In genomic region chr16:79687249-79687768, GRCh38 we compare ENCODE assay signal across 16 cellular contexts.
DNase-seq lines count a peak whose midpoint lies in the region; TF ChIP-seq lines count a peak whose summit lies in the region.
"Had no signal": no experiment of that assay in that cellular context is flagged by ENCODE, and none has a peak within 500 bp of the region (broad histone marks: within the 10 kb centered on the region; RNA-seq: fewer than 3 reads in every experiment).

No MANE protein-coding gene starts in this region.

- no peaks in the 10 kb centered on the region for H3K4me1 ChIP-seq in esophagus muscularis mucosa
- peaks cover 4% of the 10 kb centered on the region for H3K4me1 ChIP-seq in osteoblast (ENCODE audit: insufficient read depth, low read length)

- H3K4me1 Mint-ChIP-seq in chondrocyte (ENCODE audit: low read depth): peaks cover 24% of the 10 kb centered on the region
- H3K4me1 Mint-ChIP-seq in activated CD4-positive, alpha-beta T cell treated with anti-CD3 and anti-CD28 coated beads, Interleukin-2, amount 10 ng/mL, durations not matched to agents 7 days and 5 days: no peaks in the 10 kb centered on the region
- H3K4me1 Mint-ChIP-seq: CD14-positive monocyte, H9 had no signal

- no peaks in the 10 kb centered on the region for H4K20me1 ChIP-seq in osteoblast (ENCODE audit: insufficient read depth, low read length)

- CTCF ChIA-PET in activated CD4-positive, alpha-beta T cell treated with anti-CD3 and anti-CD28 coated beads, Interleukin-2, amount 10 ng/mL, durations not matched to agents 7 days and 5 days (lab: Charles Lee): interaction anchor here (0.5 kb wide), 1 partner anchor 1689 kb away, joined by 3 read pairs; no protein-coding TSS in a partner anchor

- H3K36me3 ChIP-seq in esophagus muscularis mucosa (no peaks in the 10 kb centered on the region), osteoblast (ENCODE audit: insufficient read depth, low read length) (no peaks in the 10 kb centered on the region)

- H3K9me3 Mint-ChIP-seq in chondrocyte (ENCODE audit: low read depth): peaks cover 5% of the 10 kb centered on the region
- H3K9me3 Mint-ChIP-seq in activated CD4-positive, alpha-beta T cell treated with anti-CD3 and anti-CD28 coated beads, Interleukin-2, amount 10 ng/mL, durations not matched to agents 7 days and 5 days: peaks cover 4% of the 10 kb centered on the region
- H3K9me3 Mint-ChIP-seq: CD8-positive, alpha-beta T cell; H9 had no signal

- H3K27me3 Mint-ChIP-seq in chondrocyte (ENCODE audit: low read depth): no peaks in the 10 kb centered on the region
- peaks cover under 1% of the 10 kb centered on the region for H3K27me3 Mint-ChIP-seq in activated CD4-positive, alpha-beta T cell treated with anti-CD3 and anti-CD28 coated beads, Interleukin-2, amount 10 ng/mL, durations not matched to agents 7 days and 5 days

- no peak overlapping the region for H3K4me3 Mint-ChIP-seq in chondrocyte (ENCODE audit: unreplicated experiment)
- no peak overlapping the region for H3K4me3 Mint-ChIP-seq in activated CD4-positive, alpha-beta T cell treated with anti-CD3 and anti-CD28 coated beads, Interleukin-2, amount 10 ng/mL, durations not matched to agents 7 days and 5 days
- H3K4me3 Mint-ChIP-seq: CD14-positive monocyte; CD8-positive, alpha-beta T cell; H9 had no signal

- DNase-seq in NCI-H526 (lab: John Stamatoyannopoulos, UW) (peak; percentile 2 to 3), NCI-H526 treated with DMSO at 0.1 percent for 48 hours (lab: John Stamatoyannopoulos, UW) (no peak), esophagus muscularis mucosa (ENCODE audit: extremely low spot score) (peak; percentile 75), osteoblast (ENCODE audit: insufficient read length, low spot score, missing footprints) (no peak), NCI-H345 (lab: John Stamatoyannopoulos, UW) (no peak), chondrocyte (ENCODE audit: low spot score) (no peak)
- DNase-seq in activated CD4-positive, alpha-beta T cell treated with anti-CD3 and anti-CD28 coated beads, Interleukin-2, amount 10 ng/mL, durations not matched to agents 7 days and 5 days: no peak
- no peak for DNase-seq in activated CD4-positive, alpha-beta T cell treated with anti-CD3 and anti-CD28 coated beads for 48 hours
- DNase-seq: CD8-positive, alpha-beta T cell; COR-L47; DND-41; GF-D8; GM23248; H9 had no signal

- 89% methylated on average over 3 of the region's 3 CpGs for WGBS in esophagus muscularis mucosa

- no peak overlapping the region for H3K27ac Mint-ChIP-seq in chondrocyte (ENCODE audit: unreplicated experiment)
- no peak overlapping the region for H3K27ac Mint-ChIP-seq in activated CD4-positive, alpha-beta T cell treated with anti-CD3 and anti-CD28 coated beads, Interleukin-2, amount 10 ng/mL, durations not matched to agents 7 days and 5 days
- H3K27ac Mint-ChIP-seq: CD14-positive monocyte; CD8-positive, alpha-beta T cell; H9 had no signal

- TF ChIP-seq CTCF in esophagus muscularis mucosa (IDR thresholded peaks at IDR 0.05): no peak
- no peak for TF ChIP-seq CTCF in osteoblast (IDR thresholded peaks at IDR 0.05; ENCODE audit: extremely low read depth, low read depth, low read length)
- TF ChIP-seq CTCF in chondrocyte (IDR thresholded peaks at IDR 0.05): no peak

- POLR2A ChIA-PET in activated CD4-positive, alpha-beta T cell treated with anti-CD3 and anti-CD28 coated beads, Interleukin-2, amount 10 ng/mL, durations not matched to agents 7 days and 5 days (lab: Charles Lee): no interaction called here

- intact Hi-C loops in esophagus muscularis mucosa (cut with DNase I): no loop called here

- H3K9me3 ChIP-seq in esophagus muscularis mucosa (no peaks in the 10 kb centered on the region), osteoblast (ENCODE audit: low read depth, low read length) (no peaks in the 10 kb centered on the region)

- H3K4me2 ChIP-seq in osteoblast (ENCODE audit: insufficient read depth, low read length): no peak overlapping the region

- no peak for TF ChIP-seq EP300 in esophagus muscularis mucosa (IDR thresholded peaks at IDR 0.05)

- no peak for TF ChIP-seq POLR2A in esophagus muscularis mucosa (IDR thresholded peaks at IDR 0.05; ENCODE audit: low read depth)

- no peaks in the 10 kb centered on the region for H3K36me3 Mint-ChIP-seq in chondrocyte (ENCODE audit: low read depth)
- H3K36me3 Mint-ChIP-seq in activated CD4-positive, alpha-beta T cell treated with anti-CD3 and anti-CD28 coated beads, Interleukin-2, amount 10 ng/mL, durations not matched to agents 7 days and 5 days (ENCODE audit: low read depth): no peaks in the 10 kb centered on the region
- H3K36me3 Mint-ChIP-seq: CD14-positive monocyte; CD8-positive, alpha-beta T cell had no signal

- peak overlapping the region; percentile 67 for H2AFZ ChIP-seq in osteoblast (ENCODE audit: low read length)
- H2AFZ ChIP-seq: GM23248 had no signal

- H3K79me2 ChIP-seq in osteoblast (ENCODE audit: insufficient read depth, low read length): no peaks in the 10 kb centered on the region

- no peak overlapping the region for H3K27ac ChIP-seq in esophagus muscularis mucosa (replicated peaks in 1 of 4)
- H3K27ac ChIP-seq in osteoblast (ENCODE audit: low read depth, low read length): no peak overlapping the region
- H3K27ac ChIP-seq: 22Rv1, GM23248 had no signal

- H3K4me3 ChIP-seq in esophagus muscularis mucosa (no peak overlapping the region), osteoblast (ENCODE audit: insufficient read depth, low read length) (no peak overlapping the region)
- H3K4me3 ChIP-seq: GM23248 had no signal

- no peaks in the 10 kb centered on the region for H3K27me3 ChIP-seq in esophagus muscularis mucosa
- no peaks in the 10 kb centered on the region for H3K27me3 ChIP-seq in osteoblast (ENCODE audit: insufficient read depth, low read length)

Comparison
In these comparisons a context has a peak if more than half of its experiments do, and no peak if none do; other contexts are left out.
1. DNase-seq: peak in NCI-H526 (2 of 2) and esophagus muscularis mucosa (single experiment); none in NCI-H526 treated with DMSO at 0.1 percent for 48 hours (single experiment), osteoblast (single experiment), NCI-H345 (single experiment), chondrocyte (single experiment), activated CD4-positive, alpha-beta T cell treated with anti-CD3 and anti-CD28 coated beads, Interleukin-2, amount 10 ng/mL, durations not matched to agents 7 days and 5 days (single experiment) and activated CD4-positive, alpha-beta T cell treated with anti-CD3 and anti-CD28 coated beads for 48 hours (single experiment).